ENCODE assay signal across 17 cellular contexts in the genomic region with DNA sequence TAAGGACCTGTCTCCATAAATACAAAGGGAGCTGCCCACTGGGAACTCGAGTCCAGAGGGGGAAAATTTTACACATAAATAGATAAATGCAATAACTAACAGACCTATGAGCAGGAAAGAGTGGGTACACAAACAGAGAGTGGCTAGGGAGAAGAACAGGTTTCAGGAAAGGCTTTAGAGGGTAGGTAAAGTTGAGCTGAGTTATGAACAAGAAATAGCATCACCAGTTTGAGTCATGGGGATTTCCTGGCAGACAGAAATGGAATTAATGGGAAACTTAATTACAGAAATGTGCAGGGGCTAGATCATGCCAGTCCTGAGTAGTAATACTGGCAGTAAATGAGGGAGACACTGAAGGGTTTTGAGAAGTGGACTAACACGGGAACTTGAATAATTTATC. TPM values are rescaled to one million over a fixed set of nuclear protein-coding genes. Genes with fewer than 3 reads are reported as not detected.
DNase-seq lines count a peak whose midpoint lies in the region; ATAC-seq and TF ChIP-seq lines count a peak whose summit lies in the region.
"Had no signal": no experiment of that assay in that cellular context is flagged by ENCODE, and none has a peak within 500 bp of the region (broad histone marks: within the 10 kb centered on the region; RNA-seq: fewer than 3 reads in every experiment).

No MANE protein-coding gene starts in this region.

- no peaks in the 10 kb centered on the region for H3K79me2 ChIP-seq in OCI-LY3 (ENCODE audit: low read length)

- H3K27me3 Mint-ChIP-seq in glutamatergic neuron (ENCODE audit: unreplicated experiment) = peaks cover 5% of the 10 kb centered on the region

- peak; percentile 61 for DNase-seq in epithelial cell of esophagus (ENCODE audit: low read depth)
- DNase-seq in kidney tubule cell (ENCODE audit: low spot score) = peak; percentile 41
- no peak for DNase-seq in erythroblast (lab: John Stamatoyannopoulos, UW)
- no peak for DNase-seq in HCEC 1CT
- DNase-seq in lower leg skin (ENCODE audit: low spot score in 2 of 2) = no peak
- no peak for DNase-seq in glutamatergic neuron
- DNase-seq: BE2C; CD4-positive, alpha-beta memory T cell; DMS79; IMR-90 had no signal

- no peak overlapping the region for H3K4me3 Mint-ChIP-seq in glutamatergic neuron (ENCODE audit: unreplicated experiment)
- H3K4me3 Mint-ChIP-seq: CD4-positive, alpha-beta memory T cell had no signal

- H3K36me3 Mint-ChIP-seq in glutamatergic neuron (ENCODE audit: unreplicated experiment) = peaks cover 25% of the 10 kb centered on the region
- H3K36me3 Mint-ChIP-seq: CD4-positive, alpha-beta memory T cell had no signal

- no peak overlapping the region for H3K27ac Mint-ChIP-seq in glutamatergic neuron (ENCODE audit: unreplicated experiment)

- H2AFZ ChIP-seq in OCI-LY3 (ENCODE audit: low read depth, low read length) = no peak overlapping the region

- TF ChIP-seq POLR2A in erythroblast (IDR thresholded peaks at IDR 0.05; ENCODE audit: low read length) = no peak
- TF ChIP-seq POLR2A in lower leg skin (IDR thresholded peaks at IDR 0.05) = no peak

- H3K4me3 ChIP-seq in OCI-LY3 (ENCODE audit: low read length) (no peak overlapping the region), epithelial cell of esophagus (ENCODE audit: low read length) (no peak overlapping the region), lower leg skin (ENCODE audit: low read depth, poor library complexity, severe bottlenecking) (no peak overlapping the region)
- H3K4me3 ChIP-seq: A549 had no signal

- H3K36me3 ChIP-seq in OCI-LY3 (replicated peaks; ENCODE audit: low read depth, low read length) = no peaks in the 10 kb centered on the region
- H3K36me3 ChIP-seq: BE2C had no signal

- no peaks in the 10 kb centered on the region for H4K20me1 ChIP-seq in OCI-LY3 (ENCODE audit: insufficient read depth, low read length)

- peak; percentile 32 for ATAC-seq in GM19463 (IDR thresholded peaks at IDR 0.05; ENCODE audit: unreplicated experiment)
- ATAC-seq: A549, HCT116 had no signal

- H3K4me1 ChIP-seq in OCI-LY3 (ENCODE audit: low read length) = peaks cover 34% of the 10 kb centered on the region
- H3K4me1 ChIP-seq: A549, BE2C had no signal

- TF ChIP-seq CTCF in OCI-LY3 (IDR thresholded peaks at IDR 0.05; ENCODE audit: low read depth, low read length) = no peak
- TF ChIP-seq CTCF in epithelial cell of esophagus (IDR thresholded peaks at IDR 0.05; ENCODE audit: insufficient read depth, low read depth, low read length, missing control alignments) = no peak
- no peak for TF ChIP-seq CTCF in lower leg skin (IDR thresholded peaks at IDR 0.05)
- no peak for TF ChIP-seq CTCF in glutamatergic neuron (IDR thresholded peaks at IDR 0.05; ENCODE audit: partially characterized antibody, unreplicated experiment)

- H3K4me2 ChIP-seq in OCI-LY3 (ENCODE audit: low read length) = peak overlapping the region; percentile 39
- H3K4me2 ChIP-seq: A549 had no signal

- intact Hi-C loops in lower leg skin (cut with DNase I; ENCODE audit: low total_unique reads) = no loop called here

- H3K4me1 Mint-ChIP-seq in glutamatergic neuron (ENCODE audit: low read depth, unreplicated experiment) = peaks cover 4% of the 10 kb centered on the region

- no peaks in the 10 kb centered on the region for H3K27me3 ChIP-seq in OCI-LY3 (ENCODE audit: low read depth, low read length)

- H3K9me3 Mint-ChIP-seq in glutamatergic neuron (ENCODE audit: unreplicated experiment) = peaks cover 10% of the 10 kb centered on the region

- WGBS in lower leg skin, 2 donors = 48 to 49% methylated on average over 2 of the region's 2 CpGs

- no peak overlapping the region for H3K27ac ChIP-seq in OCI-LY3 (ENCODE audit: low read length)
- H3K27ac ChIP-seq: A549, C4-2B had no signal

- H3K9me3 ChIP-seq in OCI-LY3 (ENCODE audit: insufficient read depth, low read length) = no peaks in the 10 kb centered on the region
- H3K9me3 ChIP-seq: A549, BE2C had no signal

- no peak overlapping the region for H3K9ac ChIP-seq in OCI-LY3 (ENCODE audit: low read length)

RNA-seq across cellular contexts. Expression of a gene that starts 58.0 kb away (rescaled TPM):
- not detected for total RNA-seq in lower leg skin
- total RNA-seq in glutamatergic neuron (ENCODE audit: unreplicated experiment) = not detected
- total RNA-seq: CD4-positive, alpha-beta memory T cell; G401; H4; IMR-90 had no signal

Comparison
In these comparisons a context has a peak if more than half of its experiments do, and no peak if none do; other contexts are left out.
1. DNase-seq: peak in epithelial cell of esophagus (single experiment) and kidney tubule cell (single experiment); none in erythroblast (0 of 2), HCEC 1CT (single experiment), lower leg skin (0 of 2) and glutamatergic neuron (single experiment).